1 cellular context compared by ENCODE assay signal in the genomic region with DNA sequence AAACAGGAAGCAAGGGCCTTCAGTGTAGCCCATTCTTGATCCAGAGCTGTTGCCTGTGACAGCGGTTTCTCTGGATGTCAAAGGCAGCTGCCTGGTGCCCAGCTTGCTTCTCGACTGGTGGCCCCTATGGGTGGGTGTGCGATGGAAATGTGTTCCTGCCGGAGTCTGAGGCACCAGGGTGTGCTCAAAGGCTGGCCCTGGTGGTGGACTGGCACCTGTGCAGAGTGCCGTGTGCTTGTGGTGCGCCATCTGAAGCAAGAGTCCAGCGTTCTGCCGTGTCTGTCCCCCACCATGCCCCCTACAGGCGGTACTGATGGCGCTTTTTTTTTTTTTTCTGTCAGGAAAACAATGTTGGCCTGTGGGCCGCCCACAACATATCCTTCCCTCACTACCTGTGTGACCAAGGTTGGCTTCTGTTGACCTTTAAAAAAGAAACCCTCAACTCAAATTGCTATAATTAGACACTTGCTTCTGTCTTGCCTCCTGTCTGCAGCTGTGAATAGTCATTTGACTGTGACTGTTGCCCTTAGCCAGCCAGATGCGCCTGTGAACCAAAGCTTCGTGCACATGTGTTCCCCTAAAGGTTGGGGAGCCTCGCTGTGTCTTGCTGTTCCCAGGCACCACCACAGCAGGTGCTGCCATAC.
TF ChIP-seq lines count a peak whose summit lies in the region.

No MANE protein-coding gene starts in this region.

TF ChIP-seq in A549, 52 proteins besides CTCF, POLR2A, EP300 and RAD21:
- peak; percentile 23; the same call in 1 of the 2 replicates for TF ChIP-seq PBX3 (IDR thresholded peaks at IDR 0.05)
- no peak for TF ChIP-seq GATA3 (IDR thresholded peaks at IDR 0.05; ENCODE audit: borderline replicate concordance)
- no peak for TF ChIP-seq E2F6 (IDR thresholded peaks at IDR 0.05; ENCODE audit: borderline replicate concordance, low read depth)
TF ChIP-seq in A549: peak in this region for 1.
